1 cellular context compared by ENCODE assay signal in the genomic region with DNA sequence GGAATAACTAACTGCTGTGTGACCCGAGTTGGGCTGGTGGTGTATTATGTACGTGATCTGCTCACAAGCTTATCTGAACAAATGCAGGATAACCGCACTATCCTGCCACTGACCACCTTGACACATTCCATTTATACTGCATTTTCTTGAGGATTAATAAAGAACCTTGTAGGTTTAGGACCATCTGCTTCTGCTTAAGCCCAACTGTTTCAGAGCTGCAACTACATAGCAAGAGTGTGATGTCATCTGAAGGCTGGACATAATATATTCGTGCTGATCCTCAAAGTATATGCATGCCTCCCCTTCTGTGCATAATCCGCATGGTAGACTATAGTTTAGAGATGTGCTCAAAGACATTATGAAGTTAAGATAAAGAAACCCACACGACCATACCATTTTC.
TF ChIP-seq lines count a peak whose summit lies in the region.

No MANE protein-coding gene starts in this region.

TF ChIP-seq in HepG2, 621 proteins besides CTCF, POLR2A, EP300 and RAD21:
- no peak for TF ChIP-seq RERE (CRISPR knock-in tag; IDR thresholded peaks at IDR 0.05; ENCODE audit: low read depth)
- no peak for TF ChIP-seq SETDB1 (CRISPR knock-in tag; IDR thresholded peaks at IDR 0.05; ENCODE audit: borderline replicate concordance)
- no peak for TF ChIP-seq ZNF670 (CRISPR knock-in tag; IDR thresholded peaks at IDR 0.05; ENCODE audit: borderline replicate concordance)
- no peak for TF ChIP-seq WIZ (CRISPR knock-in tag; IDR thresholded peaks at IDR 0.05)
- TF ChIP-seq, protein P1, sequence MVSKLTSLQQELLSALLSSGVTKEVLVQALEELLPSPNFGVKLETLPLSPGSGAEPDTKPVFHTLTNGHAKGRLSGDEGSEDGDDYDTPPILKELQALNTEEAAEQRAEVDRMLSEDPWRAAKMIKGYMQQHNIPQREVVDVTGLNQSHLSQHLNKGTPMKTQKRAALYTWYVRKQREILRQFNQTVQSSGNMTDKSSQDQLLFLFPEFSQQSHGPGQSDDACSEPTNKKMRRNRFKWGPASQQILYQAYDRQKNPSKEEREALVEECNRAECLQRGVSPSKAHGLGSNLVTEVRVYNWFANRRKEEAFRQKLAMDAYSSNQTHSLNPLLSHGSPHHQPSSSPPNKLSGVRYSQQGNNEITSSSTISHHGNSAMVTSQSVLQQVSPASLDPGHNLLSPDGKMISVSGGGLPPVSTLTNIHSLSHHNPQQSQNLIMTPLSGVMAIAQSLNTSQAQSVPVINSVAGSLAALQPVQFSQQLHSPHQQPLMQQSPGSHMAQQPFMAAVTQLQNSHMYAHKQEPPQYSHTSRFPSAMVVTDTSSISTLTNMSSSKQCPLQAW (CRISPR knock-in tag; IDR thresholded peaks at IDR 0.05), result no peak
- TF ChIP-seq KLF9 (CRISPR knock-in tag; IDR thresholded peaks at IDR 0.05; ENCODE audit: low read depth), result no peak
- TF ChIP-seq, protein P2, sequence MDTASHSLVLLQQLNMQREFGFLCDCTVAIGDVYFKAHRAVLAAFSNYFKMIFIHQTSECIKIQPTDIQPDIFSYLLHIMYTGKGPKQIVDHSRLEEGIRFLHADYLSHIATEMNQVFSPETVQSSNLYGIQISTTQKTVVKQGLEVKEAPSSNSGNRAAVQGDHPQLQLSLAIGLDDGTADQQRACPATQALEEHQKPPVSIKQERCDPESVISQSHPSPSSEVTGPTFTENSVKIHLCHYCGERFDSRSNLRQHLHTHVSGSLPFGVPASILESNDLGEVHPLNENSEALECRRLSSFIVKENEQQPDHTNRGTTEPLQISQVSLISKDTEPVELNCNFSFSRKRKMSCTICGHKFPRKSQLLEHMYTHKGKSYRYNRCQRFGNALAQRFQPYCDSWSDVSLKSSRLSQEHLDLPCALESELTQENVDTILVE (CRISPR knock-in tag; IDR thresholded peaks at IDR 0.05), result no peak
- no peak for TF ChIP-seq ZNF296 (CRISPR knock-in tag; conservative IDR thresholded peaks at IDR 0.05)
